In genomic region chr14:30558675-30559555, GRCh38 we compare ENCODE assay signal across 8 cellular contexts. TPM values are rescaled to one million over a fixed set of nuclear protein-coding genes. Genes with fewer than 3 reads are reported as not detected.
DNase-seq lines count a peak whose midpoint lies in the region; ATAC-seq, FAIRE-seq and TF ChIP-seq lines count a peak whose summit lies in the region.

Gene G2E3 (plus strand): TSS chr14:30559158. CDS start chr14:30581080, 21,922 bp downstream.

- peak; percentile 88 for DNase-seq in HCEC 1CT
- DNase-seq in MM.1S = peak; percentile 80
- DNase-seq in SK-N-DZ (ENCODE audit: low spot score) = peak; percentile 90
- peak; percentile 92 for DNase-seq in activated naive CD4-positive, alpha-beta T cell treated with anti-CD3 and anti-CD28 coated beads for 36 hours
- DNase-seq in nucleus accumbens (lab: John Stamatoyannopoulos, UW) = peak in 54 of 56 donors; percentile 23 to 92 (median 73)
- peak; percentile 87 for DNase-seq in superior temporal gyrus (ENCODE audit: extremely low spot score)

- peaks cover 16% of the 10 kb centered on the region for H3K36me3 Mint-ChIP-seq in activated naive CD4-positive, alpha-beta T cell treated with anti-CD3 and anti-CD28 coated beads for 36 hours (ENCODE audit: low read depth)

- peak within 1 kb of the TSS; percentile 77 for H3K4me3 ChIP-seq in MM.1S (ENCODE audit: low read length)
- peak within 1 kb of the TSS; percentile 56 to 74 for H3K4me3 ChIP-seq in gastroesophageal sphincter

- H4K20me1 ChIP-seq in MM.1S (ENCODE audit: insufficient read depth, low read length) = no peaks in the 10 kb centered on the region

- peak within 1 kb of the TSS; percentile 77 for H2AFZ ChIP-seq in MM.1S (ENCODE audit: low read length)

- CTCF ChIA-PET in activated naive CD4-positive, alpha-beta T cell treated with anti-CD3 and anti-CD28 coated beads for 36 hours (lab: Charles Lee) = interaction anchor here (1.3 to 1.6 kb wide), 2 partner anchors 64 to 183 kb away, joined by 3 read pairs; partner anchors contain the start of gene SCFD1

- no peaks in the 10 kb centered on the region for H3K36me3 ChIP-seq in MM.1S (replicated peaks; ENCODE audit: insufficient read depth, low read length)
- H3K36me3 ChIP-seq in gastroesophageal sphincter = peaks cover 0 to 3% of the 10 kb centered on the region in 2 donors

- peaks cover 47% of the 10 kb centered on the region for H3K79me2 ChIP-seq in MM.1S (ENCODE audit: low read length)

- peak within 1 kb of the TSS; percentile 62 for H3K9ac ChIP-seq in MM.1S (ENCODE audit: low read length)

- TF ChIP-seq POLR2A in gastroesophageal sphincter (IDR thresholded peaks at IDR 0.05) = peak; percentile 37 to 60

- ATAC-seq in gastroesophageal sphincter = peak; percentile 97

- H3K9me2 ChIP-seq in MM.1S (replicated peaks; ENCODE audit: insufficient read depth, low read length) = no peaks in the 10 kb centered on the region

- no peaks in the 10 kb centered on the region for H3K4me1 ChIP-seq in MM.1S (ENCODE audit: low read length)
- peaks cover 0 to 25% (median 8%) of the 10 kb centered on the region in 3 donors for H3K4me1 ChIP-seq in gastroesophageal sphincter

- peak; percentile 92 for FAIRE-seq in G401.6 (lab: Jason Lieb, UNC)

- no peaks in the 10 kb centered on the region for H3F3A ChIP-seq in MM.1S (ENCODE audit: insufficient read depth, low read length)

- peak within 1 kb of the TSS; percentile 99 for H3K27ac Mint-ChIP-seq in activated naive CD4-positive, alpha-beta T cell treated with anti-CD3 and anti-CD28 coated beads for 36 hours

- no peak for TF ChIP-seq CTCF in MM.1S (IDR thresholded peaks at IDR 0.05; ENCODE audit: low read length)
- peak in 1 of 4 experiments; percentile 17 for TF ChIP-seq CTCF in gastroesophageal sphincter (IDR thresholded peaks at IDR 0.05)

- H3K27me3 Mint-ChIP-seq in activated naive CD4-positive, alpha-beta T cell treated with anti-CD3 and anti-CD28 coated beads for 36 hours (ENCODE audit: low read depth) = no peaks in the 10 kb centered on the region

- peak within 1 kb of the TSS; percentile 20; the same call in 1 of the 2 replicates for H3K27ac ChIP-seq in MM.1S (ENCODE audit: low read length)
- peak within 1 kb of the TSS; percentile 37 to 85 (median 82) for H3K27ac ChIP-seq in gastroesophageal sphincter

- no peak for TF ChIP-seq EP300 in gastroesophageal sphincter (IDR thresholded peaks at IDR 0.05)

- H3K4me1 Mint-ChIP-seq in activated naive CD4-positive, alpha-beta T cell treated with anti-CD3 and anti-CD28 coated beads for 36 hours (ENCODE audit: low read depth) = peaks cover 30% of the 10 kb centered on the region

- WGBS in gastroesophageal sphincter (ENCODE audit: low coverage in 1 of 2), 2 donors = 0 to 2% methylated on average over 1 to 32 of the region's 62 CpGs

- H3K9me3 Mint-ChIP-seq in activated naive CD4-positive, alpha-beta T cell treated with anti-CD3 and anti-CD28 coated beads for 36 hours = no peaks in the 10 kb centered on the region

- peak within 1 kb of the TSS; percentile 76 for H3K4me2 ChIP-seq in MM.1S (ENCODE audit: low read depth, low read length)

- H3K4me3 Mint-ChIP-seq in activated naive CD4-positive, alpha-beta T cell treated with anti-CD3 and anti-CD28 coated beads for 36 hours = peak within 1 kb of the TSS; percentile 100

- H3K9me3 ChIP-seq in MM.1S (replicated peaks; ENCODE audit: insufficient read depth, low read length) (no peaks in the 10 kb centered on the region), gastroesophageal sphincter (no peaks in the 10 kb centered on the region)

- intact Hi-C loops in activated naive CD4-positive, alpha-beta T cell treated with anti-CD3 and anti-CD28 coated beads for 36 hours (cut with micrococcal nuclease) = loop anchor here (1.0 to 10.0 kb wide), 6 partner anchors 36 to 1002 kb away; partner anchors contain the start of genes HECTD1, NUBPL, SCFD1 and STRN3

- H3K27me3 ChIP-seq in MM.1S (replicated peaks; ENCODE audit: insufficient read depth, low read length) (no peaks in the 10 kb centered on the region), gastroesophageal sphincter (no peaks in the 10 kb centered on the region)

RNA-seq across cellular contexts. Expression of gene G2E3, which starts in this region (rescaled TPM):
- 25.6 and 33.3 TPM in 2 replicates for polyA plus RNA-seq in SK-N-DZ (2014; cell fraction: cytosol; rRNA removed)
- 28.9 and 37.7 TPM in 2 replicates for polyA plus RNA-seq in SK-N-DZ (2014; cell fraction: nucleus; rRNA removed)
- total RNA-seq in activated naive CD4-positive, alpha-beta T cell treated with anti-CD3 and anti-CD28 coated beads for 36 hours = 10 to 100 TPM; 28.6 to 29.1 TPM
- total RNA-seq in gastroesophageal sphincter = 10 to 100 TPM in 3 of 4 donors, 1 to 10 TPM in 1; 9.3 to 14.5 (median 11.6) TPM

Comparison
In these comparisons a context has a peak if more than half of its experiments do, and no peak if none do; other contexts are left out.
1. Peak in every context shown above with its lines: DNase-seq, ATAC-seq, H3K4me3 ChIP-seq and H3K27ac ChIP-seq.